In the genomic region with DNA sequence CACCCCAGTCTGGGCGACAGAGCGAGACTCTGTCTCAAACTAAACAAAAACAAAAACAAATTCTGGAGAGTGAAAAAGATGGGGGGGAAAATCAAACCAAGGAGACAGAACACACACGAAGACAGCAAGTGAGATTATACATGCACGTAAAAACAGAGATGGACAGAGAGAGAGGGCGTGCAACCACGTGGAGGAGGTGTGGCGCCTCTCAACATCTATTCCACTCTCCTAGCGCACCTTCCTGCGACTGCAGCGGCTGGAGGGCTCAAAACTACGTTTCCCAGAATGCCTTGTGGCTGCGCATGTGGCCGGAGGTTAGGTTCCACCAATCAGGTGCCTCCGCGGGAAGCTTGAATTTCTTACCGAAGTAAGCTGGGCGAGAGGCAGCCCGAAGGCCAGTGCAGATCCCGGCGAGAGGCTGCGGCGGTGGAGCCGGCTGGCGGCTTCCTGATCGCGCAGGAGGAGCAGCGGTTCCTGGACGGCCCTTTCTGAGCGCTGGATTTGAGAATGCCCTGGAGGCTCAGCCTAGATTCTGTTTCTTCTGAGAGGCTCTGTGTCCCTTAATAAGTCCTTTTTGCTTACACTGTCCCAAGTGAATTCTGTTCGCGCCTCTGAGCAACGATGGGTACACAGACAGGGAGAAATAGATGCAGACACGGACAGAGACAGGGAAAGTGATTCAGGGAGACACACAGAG, we compare ENCODE assay signal across 8 cellular contexts.
A peak's percentile ranks its signal among the peaks of the same experiment; 100 is the strongest.
DNase-seq lines count a peak whose midpoint lies in the region; ATAC-seq and TF ChIP-seq lines count a peak whose summit lies in the region.

No MANE protein-coding gene starts in this region.

- no peaks in the 10 kb centered on the region for H3K27me3 ChIP-seq in effector memory CD4-positive, alpha-beta T cell (replicated peaks; ENCODE audit: control insufficient read depth, insufficient read depth, low read length, poor library complexity, severe bottlenecking)

- TF ChIP-seq CTCF in GM13976 (IDR thresholded peaks at IDR 0.05; ENCODE audit: borderline replicate concordance, control extremely low read depth, extremely low read depth, insufficient read depth, missing control alignments), result no peak

- H3K27ac ChIP-seq in effector memory CD4-positive, alpha-beta T cell (ENCODE audit: insufficient read depth, low read length, poor library complexity, severe bottlenecking), result no peak overlapping the region

- in situ Hi-C loops in GM13976 (cut with MboI; ENCODE audit: low sequenced_read_pairs, unreplicated experiment), result no loop called here

- H3K9me3 ChIP-seq in effector memory CD4-positive, alpha-beta T cell (ENCODE audit: control insufficient read depth, low read length), result no peaks in the 10 kb centered on the region

- DNase-seq in GM13976 (ENCODE audit: low spot score) (peak; percentile 98), HS-27A (ENCODE audit: low read depth) (peak; percentile 82), NCI-H82 (lab: John Stamatoyannopoulos, UW) (peak; percentile 98), medulla oblongata (ENCODE audit: extremely low spot score) (peak; percentile 92)
- DNase-seq in activated CD4-positive, alpha-beta T cell treated with anti-CD3 and anti-CD28 coated beads, Interleukin-2, amount 50 U/mL, for 4 hours, result peak; percentile 85 to 87
- DNase-seq in effector memory CD4-positive, alpha-beta T cell, result peak; percentile 74 to 86 (median 77)
- DNase-seq in stimulated activated CD8-positive, alpha-beta memory T cell treated with anti-CD3 and anti-CD28 coated beads, Interleukin-15, amount 100 ng/mL, for 24 hours (ENCODE audit: low read depth), result peak; percentile 53

- no peak for ATAC-seq in GM21360 (IDR thresholded peaks at IDR 0.05; ENCODE audit: unreplicated experiment)

- H3K36me3 ChIP-seq in effector memory CD4-positive, alpha-beta T cell (ENCODE audit: control insufficient read depth, insufficient read depth, low read length), result no peaks in the 10 kb centered on the region

- H3K4me3 ChIP-seq in effector memory CD4-positive, alpha-beta T cell (ENCODE audit: insufficient read depth, low read depth, low read length, poor library complexity, severe bottlenecking), result no peak overlapping the region

- H3K4me1 ChIP-seq in effector memory CD4-positive, alpha-beta T cell (ENCODE audit: control insufficient read depth, insufficient read depth, low read length, poor library complexity, severe bottlenecking), result peaks cover 3% of the 10 kb centered on the region
